In the genomic region with DNA sequence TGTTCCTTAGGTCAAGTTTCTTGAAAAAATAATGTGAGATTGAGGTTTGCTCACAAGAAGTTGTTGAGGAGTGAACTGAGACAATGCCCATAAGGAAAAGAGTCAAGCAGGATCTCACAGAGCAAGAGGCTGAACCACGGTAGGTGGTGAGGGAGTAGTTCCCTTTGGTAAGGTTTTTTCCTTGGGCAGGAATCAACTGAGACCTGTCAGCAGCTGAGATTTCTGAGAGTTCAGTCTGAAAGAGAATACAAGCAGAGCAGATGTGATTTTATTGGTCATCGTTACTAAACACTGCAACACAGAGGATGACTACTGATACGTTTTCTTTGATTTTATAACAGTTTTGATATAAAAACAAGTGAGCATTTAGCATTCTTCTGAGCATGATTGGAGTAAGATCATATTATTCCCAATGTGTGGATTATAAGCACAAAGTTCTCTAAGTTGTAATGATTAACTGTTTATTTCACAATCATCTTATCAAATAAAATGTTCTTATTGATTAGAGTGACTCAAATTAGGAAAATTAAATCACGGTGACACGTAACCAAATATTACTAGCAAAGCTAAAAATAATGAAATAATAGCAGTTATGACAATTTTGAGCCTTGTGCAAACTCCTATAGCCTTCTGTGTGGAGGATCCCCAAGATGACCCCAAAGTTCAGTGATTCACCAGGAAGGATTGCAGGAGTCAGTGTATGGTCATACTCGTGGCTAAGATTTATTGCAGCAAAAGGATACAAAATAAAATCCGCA, we compare ENCODE assay signal across 19 cellular contexts.
DNase-seq lines count a peak whose midpoint lies in the region; TF ChIP-seq lines count a peak whose summit lies in the region.
"Had no signal": no experiment of that assay in that cellular context is flagged by ENCODE, and none has a peak within 500 bp of the region (broad histone marks: within the 10 kb centered on the region; RNA-seq: fewer than 3 reads in every experiment).

No MANE protein-coding gene starts in this region.

- H3T11ph ChIP-seq in H9 (ENCODE audit: low read length): no peak overlapping the region

- no peaks in the 10 kb centered on the region for H3K36me3 Mint-ChIP-seq in H9 (ENCODE audit: insufficient read depth in 1 of 3, low read depth in 3 of 3)
- no peaks in the 10 kb centered on the region for H3K36me3 Mint-ChIP-seq in immature natural killer cell
- H3K36me3 Mint-ChIP-seq: activated CD8-positive, alpha-beta memory T cell treated with anti-CD3 and anti-CD28 coated beads, Interleukin-2, amount 10 ng/mL, durations not matched to agents 7 days and 5 days; naive thymus-derived CD8-positive, alpha-beta T cell had no signal

- intact Hi-C loops in ascending aorta (cut with DNase I): no loop called here

- no peak overlapping the region for H3K4me2 ChIP-seq in H9 (ENCODE audit: insufficient read depth, insufficient read length, low read length)
- H3K4me2 ChIP-seq: smooth muscle cell had no signal

- H2BK120ac ChIP-seq in H9 (ENCODE audit: low read depth, low read length, poor library complexity, severe bottlenecking): no peak overlapping the region

- H3K4me3 Mint-ChIP-seq in H9 (no peak overlapping the region), immature natural killer cell (no peak overlapping the region)
- H3K4me3 Mint-ChIP-seq: activated CD8-positive, alpha-beta memory T cell treated with anti-CD3 and anti-CD28 coated beads, Interleukin-2, amount 10 ng/mL, durations not matched to agents 7 days and 5 days; naive thymus-derived CD8-positive, alpha-beta T cell had no signal

- no peak overlapping the region for H3K23ac ChIP-seq in H9 (ENCODE audit: insufficient read length, low read depth, low read length)

- H2BK5ac ChIP-seq in H9 (ENCODE audit: insufficient read length, low read length): no peak overlapping the region

- WGBS in H9 (ENCODE audit: extremely low coverage, insufficient read length, low lambda C conversion rate): no CpG with 5 or more reads among the region's 7 CpGs

- H3K4me3 ChIP-seq in fibroblast of pulmonary artery (replicated peaks; ENCODE audit: low read depth, low read length) (no peak overlapping the region), ascending aorta (no peak overlapping the region)
- H3K4me3 ChIP-seq: gastrocnemius medialis, SJSA1, smooth muscle cell, tibial artery had no signal

- H2AFZ ChIP-seq in H9 (ENCODE audit: low read length): no peak overlapping the region

- no peak overlapping the region for H3K9ac ChIP-seq in H9 (ENCODE audit: extremely low read depth, insufficient read length, low read length)

- H2AK5ac ChIP-seq in H9 (ENCODE audit: insufficient read length, low read length): no peak overlapping the region

- no peaks in the 10 kb centered on the region for H3K27me3 ChIP-seq in H9 (ENCODE audit: insufficient read depth, low read length)
- no peaks in the 10 kb centered on the region for H3K27me3 ChIP-seq in ascending aorta
- H3K27me3 ChIP-seq: gastrocnemius medialis, SJSA1, tibial artery had no signal

- no peak overlapping the region for H2BK12ac ChIP-seq in H9 (ENCODE audit: insufficient read length, low read depth, low read length)

- no peaks in the 10 kb centered on the region for H3K79me2 ChIP-seq in H9 (ENCODE audit: insufficient read depth, low read length)

- no peaks in the 10 kb centered on the region for H3K27me3 Mint-ChIP-seq in H9 (ENCODE audit: low read depth)
- no peaks in the 10 kb centered on the region for H3K27me3 Mint-ChIP-seq in immature natural killer cell (ENCODE audit: low read depth in 3 of 3)
- H3K27me3 Mint-ChIP-seq: activated CD8-positive, alpha-beta memory T cell treated with anti-CD3 and anti-CD28 coated beads, Interleukin-2, amount 10 ng/mL, durations not matched to agents 7 days and 5 days; naive thymus-derived CD8-positive, alpha-beta T cell had no signal

- peak overlapping the region in 2 of 3 experiments; percentile 12 to 63; a peak in 3 of 7 replicates for H3K27ac Mint-ChIP-seq in H9
- H3K27ac Mint-ChIP-seq in immature natural killer cell: no peak overlapping the region
- H3K27ac Mint-ChIP-seq: activated CD8-positive, alpha-beta memory T cell treated with anti-CD3 and anti-CD28 coated beads, Interleukin-2, amount 10 ng/mL, durations not matched to agents 7 days and 5 days; naive thymus-derived CD8-positive, alpha-beta T cell had no signal

- H4K8ac ChIP-seq in H9 (replicated peaks; ENCODE audit: insufficient read length, low read depth, low read length): no peak overlapping the region

- no peak overlapping the region for H4K91ac ChIP-seq in H9 (ENCODE audit: insufficient read length, low read depth, low read length)

- no peaks in the 10 kb centered on the region for H4K20me1 ChIP-seq in H9 (ENCODE audit: control insufficient read depth, insufficient read depth, insufficient read length)

- H3K36me3 ChIP-seq in ascending aorta: no peaks in the 10 kb centered on the region
- H3K36me3 ChIP-seq: gastrocnemius medialis, SJSA1, tibial artery had no signal

- H3K9me3 Mint-ChIP-seq in H9: no peaks in the 10 kb centered on the region
- H3K9me3 Mint-ChIP-seq in immature natural killer cell: peaks cover 4 to 26% (median 13%) of the 10 kb centered on the region in 6 donors

- H3K79me1 ChIP-seq in H9 (ENCODE audit: insufficient read depth, low read depth, low read length, poor library complexity, severe bottlenecking): no peaks in the 10 kb centered on the region

- H3K4me1 ChIP-seq in H9 (ENCODE audit: insufficient read depth, low read length): no peaks in the 10 kb centered on the region; the same call in 1 of the 2 replicates
- no peaks in the 10 kb centered on the region for H3K4me1 ChIP-seq in ascending aorta
- H3K4me1 ChIP-seq: gastrocnemius medialis, SJSA1, tibial artery had no signal

- DNase-seq in H9 (no peak), RWPE1 (ENCODE audit: low spot score) (peak; percentile 44), fibroblast of pulmonary artery (ENCODE audit: low read depth) (peak; percentile 3), renal cortical epithelial cell (ENCODE audit: low read depth) (peak; percentile 36), activated gamma-delta T cell (lab: John Stamatoyannopoulos, UW) (no peak), immature natural killer cell (no peak), ascending aorta (ENCODE audit: low spot score in 2 of 2) (no peak)
- DNase-seq in stimulated activated CD8-positive, alpha-beta memory T cell treated with anti-CD3 and anti-CD28 coated beads, Interleukin-4, amount 100 ng/mL, for 48 hours: no peak
- DNase-seq: activated CD4-positive, alpha-beta T cell treated with anti-CD3 and anti-CD28 coated beads for 1 hour; activated CD8-positive, alpha-beta memory T cell treated with anti-CD3 and anti-CD28 coated beads, Interleukin-2, amount 10 ng/mL, durations not matched to agents 7 days and 5 days; activated effector memory CD4-positive, alpha-beta T cell treated with Interleukin-2 at 50 U/mL for 16 hours; amniotic stem cell; gastrocnemius medialis; naive thymus-derived CD8-positive, alpha-beta T cell; NCI-H2081; NCI-H510A treated with DMSO at 0.1 percent for 48 hours; tibial artery had no signal

- H3K4me1 Mint-ChIP-seq in H9 (peaks cover 4 to 8% of the 10 kb centered on the region in 2 experiments; a peak in 2 of 4 replicates), immature natural killer cell (no peaks in the 10 kb centered on the region)
- H3K4me1 Mint-ChIP-seq: activated CD8-positive, alpha-beta memory T cell treated with anti-CD3 and anti-CD28 coated beads, Interleukin-2, amount 10 ng/mL, durations not matched to agents 7 days and 5 days; naive thymus-derived CD8-positive, alpha-beta T cell had no signal

- H2BK20ac ChIP-seq in H9 (ENCODE audit: low read depth, low read length, poor library complexity, severe bottlenecking): no peak overlapping the region

- H3K56ac ChIP-seq in H9 (ENCODE audit: insufficient read length, low read depth, low read length): no peak overlapping the region

- H2BK15ac ChIP-seq in H9 (ENCODE audit: low read depth, low read length): no peak overlapping the region

- POLR2A ChIA-PET in RWPE1 (lab: Yijun Ruan, JAX; ENCODE audit: low non-redundant PET): no interaction called here

- H3K9me3 ChIP-seq in H9 (ENCODE audit: control insufficient read depth, low read depth, low read length): no peaks in the 10 kb centered on the region
- H3K9me3 ChIP-seq in ascending aorta: no peaks in the 10 kb centered on the region
- H3K9me3 ChIP-seq: gastrocnemius medialis, SJSA1, tibial artery had no signal

- CTCF ChIA-PET in RWPE1 (lab: Yijun Ruan, JAX): no interaction called here

- H3K4ac ChIP-seq in H9 (ENCODE audit: low read depth, low read length): no peak overlapping the region

- no peak overlapping the region for H3K27ac ChIP-seq in H9 (ENCODE audit: insufficient read length, low read depth, low read length)
- H3K27ac ChIP-seq in RWPE1: no peak overlapping the region
- H3K27ac ChIP-seq in ascending aorta: no peak overlapping the region
- H3K27ac ChIP-seq: gastrocnemius medialis, SJSA1, tibial artery had no signal

- no peak for TF ChIP-seq CTCF in H9 (conservative IDR thresholded peaks at IDR 0.05)
- TF ChIP-seq CTCF in RWPE1 (conservative IDR thresholded peaks at IDR 0.05; ENCODE audit: low read depth): no peak
- TF ChIP-seq CTCF in fibroblast of pulmonary artery (IDR thresholded peaks at IDR 0.05; ENCODE audit: low read length, missing control alignments): no peak
- TF ChIP-seq CTCF in ascending aorta (IDR thresholded peaks at IDR 0.05): no peak

- no peak overlapping the region for H3K18ac ChIP-seq in H9 (ENCODE audit: insufficient read length, low read depth, low read length)

- H3K23me2 ChIP-seq in H9 (ENCODE audit: insufficient read length, low read depth, low read length, poor library complexity, severe bottlenecking): no peaks in the 10 kb centered on the region

- no peak overlapping the region for H3K14ac ChIP-seq in H9 (ENCODE audit: insufficient read depth, low read length)

- H4K5ac ChIP-seq in H9 (ENCODE audit: insufficient read length, low read depth, low read length): no peak overlapping the region

Comparison
In these comparisons a context has a peak if more than half of its experiments do, and no peak if none do; other contexts are left out.
1. DNase-seq: peak in RWPE1 (single experiment), fibroblast of pulmonary artery (single experiment) and renal cortical epithelial cell (single experiment); none in H9 (single experiment), stimulated activated CD8-positive, alpha-beta memory T cell treated with anti-CD3 and anti-CD28 coated beads, Interleukin-4, amount 100 ng/mL, for 48 hours (single experiment), activated gamma-delta T cell (single experiment), immature natural killer cell (0 of 3) and ascending aorta (0 of 2).
2. H3K27ac Mint-ChIP-seq: peak in H9 (2 of 3); none in immature natural killer cell (0 of 6).